Comparison of ENCODE assay signal across 8 cellular contexts in the genomic region with DNA sequence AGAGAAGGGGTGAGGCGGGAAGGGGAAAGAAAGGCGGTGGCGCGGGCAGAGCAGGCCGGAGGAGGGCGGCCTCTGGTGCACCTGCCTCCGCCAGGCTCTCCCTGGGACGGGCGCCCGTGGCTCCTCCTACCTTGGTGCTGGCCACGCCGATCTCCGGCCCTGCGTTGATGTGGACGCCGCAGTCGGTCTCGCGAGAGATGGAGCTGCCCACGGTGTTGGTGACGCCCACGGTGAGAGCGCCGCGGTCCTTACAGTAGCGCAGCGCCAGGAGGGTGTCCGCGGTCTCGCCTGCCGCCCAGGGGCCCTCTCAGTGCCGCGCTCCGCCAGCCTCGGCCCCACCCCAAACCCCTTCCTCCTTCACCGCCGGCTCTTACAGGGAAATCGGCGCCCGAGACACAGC. TPM values are rescaled to one million over a fixed set of nuclear protein-coding genes. Genes with fewer than 3 reads are reported as not detected.
A peak's percentile ranks its signal among the peaks of the same experiment; 100 is the strongest.
DNase-seq lines count a peak whose midpoint lies in the region; ATAC-seq and TF ChIP-seq lines count a peak whose summit lies in the region.

No MANE protein-coding gene starts in this region.

- H3K9me3 ChIP-seq in esophagus muscularis mucosa (no peaks in the 10 kb centered on the region), SJCRH30 (replicated peaks) (no peaks in the 10 kb centered on the region)

- H3K4me3 Mint-ChIP-seq in activated T-cell treated with anti-CD3 and anti-CD28 coated beads, Interleukin-2, amount 50 U/mL, for 24 hours: no peak overlapping the region
- peak overlapping the region in 2 of 5 donors; percentile 70 to 73 for H3K4me3 Mint-ChIP-seq in immature natural killer cell

- TF ChIP-seq EP300 in esophagus muscularis mucosa (IDR thresholded peaks at IDR 0.05): no peak

- ATAC-seq in GM19023 (IDR thresholded peaks at IDR 0.05; ENCODE audit: unreplicated experiment): peak; percentile 84

- H3K4me1 Mint-ChIP-seq in activated T-cell treated with anti-CD3 and anti-CD28 coated beads, Interleukin-2, amount 50 U/mL, for 24 hours (ENCODE audit: low read depth): no peaks in the 10 kb centered on the region
- H3K4me1 Mint-ChIP-seq in immature natural killer cell: no peaks in the 10 kb centered on the region

- no peak for TF ChIP-seq POLR2A in esophagus muscularis mucosa (IDR thresholded peaks at IDR 0.05; ENCODE audit: low read depth)

- H3K27ac Mint-ChIP-seq in activated T-cell treated with anti-CD3 and anti-CD28 coated beads, Interleukin-2, amount 50 U/mL, for 24 hours: no peak overlapping the region
- peak overlapping the region in 2 of 6 donors; percentile 50 to 86 for H3K27ac Mint-ChIP-seq in immature natural killer cell

- WGBS in esophagus muscularis mucosa: 76% methylated on average over 34 of the region's 40 CpGs

- H3K36me3 Mint-ChIP-seq in activated T-cell treated with anti-CD3 and anti-CD28 coated beads, Interleukin-2, amount 50 U/mL, for 24 hours (ENCODE audit: low read depth): no peaks in the 10 kb centered on the region
- H3K36me3 Mint-ChIP-seq in immature natural killer cell: no peaks in the 10 kb centered on the region

- H3K27ac ChIP-seq in esophagus muscularis mucosa (replicated peaks in 1 of 4): peak overlapping the region in 1 of 4 donors; percentile 39
- H3K27ac ChIP-seq in SJCRH30: no peak overlapping the region

- H3K4me1 ChIP-seq in esophagus muscularis mucosa: no peaks in the 10 kb centered on the region
- H3K4me1 ChIP-seq in SJCRH30: no peaks in the 10 kb centered on the region

- no peaks in the 10 kb centered on the region for H3K27me3 ChIP-seq in esophagus muscularis mucosa
- no peaks in the 10 kb centered on the region for H3K27me3 ChIP-seq in SJCRH30

- peak overlapping the region in 1 of 4 donors; percentile 39 for H3K4me3 ChIP-seq in esophagus muscularis mucosa
- H3K4me3 ChIP-seq in SJCRH30: no peak overlapping the region

- no peak for TF ChIP-seq CTCF in esophagus muscularis mucosa (IDR thresholded peaks at IDR 0.05)

- H3K9me3 Mint-ChIP-seq in activated T-cell treated with anti-CD3 and anti-CD28 coated beads, Interleukin-2, amount 50 U/mL, for 24 hours: no peaks in the 10 kb centered on the region
- H3K9me3 Mint-ChIP-seq in immature natural killer cell: no peaks in the 10 kb centered on the region

- peak; percentile 79 to 89 for DNase-seq in NCI-H1930 (lab: John Stamatoyannopoulos, UW)
- peak; percentile 38 for DNase-seq in activated T-cell treated with anti-CD3 and anti-CD28 coated beads, Interleukin-2, amount 50 U/mL, for 24 hours
- DNase-seq in immature natural killer cell: peak; percentile 17 to 83 (median 40)
- DNase-seq in stimulated activated CD8-positive, alpha-beta memory T cell treated with anti-CD3 and anti-CD28 coated beads, Interleukin-2, amount 100 ng/mL, for 48 hours (ENCODE audit: low read depth in 2 of 2): peak; percentile 12 to 76
- no peak for DNase-seq in KG1 (lab: John Stamatoyannopoulos, UW)
- no peak for DNase-seq in esophagus muscularis mucosa (ENCODE audit: extremely low spot score)
- no peak for DNase-seq in SJCRH30

- intact Hi-C loops in esophagus muscularis mucosa (cut with DNase I): no loop called here

- H3K36me3 ChIP-seq in esophagus muscularis mucosa: peaks cover 0 to 51% (median 24%) of the 10 kb centered on the region in 4 donors
- no peaks in the 10 kb centered on the region for H3K36me3 ChIP-seq in SJCRH30

- no peaks in the 10 kb centered on the region for H3K27me3 Mint-ChIP-seq in activated T-cell treated with anti-CD3 and anti-CD28 coated beads, Interleukin-2, amount 50 U/mL, for 24 hours
- H3K27me3 Mint-ChIP-seq in immature natural killer cell (ENCODE audit: low read depth in 3 of 3): peaks cover 2 to 10% (median 10%) of the 10 kb centered on the region in 3 donors

RNA-seq across cellular contexts. Expression of a gene that starts 21.8 kb away (rescaled TPM):
- 10 to 100 TPM; 23.9 to 38.2 (median 27.6) TPM for polyA plus RNA-seq in immature natural killer cell
- 10 to 100 TPM; 36.4 to 42.3 (median 37.8) TPM for total RNA-seq in esophagus muscularis mucosa
- 44.5 and 46.6 TPM in 2 replicates for total RNA-seq in SJCRH30 (2014; rRNA removed; shearing (Covaris generic))

RNA-seq across cellular contexts. Expression of a gene that starts 39.5 kb away (rescaled TPM):
- polyA plus RNA-seq in immature natural killer cell: not detected
- 100 to 1,000 TPM in 1 of 4 donors, 10 to 100 TPM in 3; 30.1 to 114 (median 33.6) TPM for total RNA-seq in esophagus muscularis mucosa
- 0.47 and 1.1 TPM in 2 replicates for total RNA-seq in SJCRH30 (2014; rRNA removed; shearing (Covaris generic))

Comparison
In these comparisons a context has a peak if more than half of its experiments do, and no peak if none do; other contexts are left out.
1. DNase-seq: peak in NCI-H1930 (2 of 2), activated T-cell treated with anti-CD3 and anti-CD28 coated beads, Interleukin-2, amount 50 U/mL, for 24 hours (single experiment), immature natural killer cell (3 of 3) and stimulated activated CD8-positive, alpha-beta memory T cell treated with anti-CD3 and anti-CD28 coated beads, Interleukin-2, amount 100 ng/mL, for 48 hours (2 of 2); none in KG1 (single experiment), esophagus muscularis mucosa (single experiment) and SJCRH30 (0 of 2).
2. RNA of a gene that starts 39.5 kb away (total RNA-seq): 30.1 to 114 TPM in esophagus muscularis mucosa; 0.47 to 1.1 TPM in SJCRH30; every median in the first group is over 10 times any median in the second.